11 cellular contexts compared by ENCODE assay signal in genomic region chrX:65689377-65689776, GRCh38. TPM values are rescaled to one million over a fixed set of nuclear protein-coding genes. Genes with fewer than 3 reads are reported as not detected.
DNase-seq lines count a peak whose midpoint lies in the region; ATAC-seq and TF ChIP-seq lines count a peak whose summit lies in the region.
"Had no signal": no experiment of that assay in that cellular context is flagged by ENCODE, and none has a peak within 500 bp of the region (broad histone marks: within the 10 kb centered on the region; RNA-seq: fewer than 3 reads in every experiment).

No MANE protein-coding gene starts in this region.

- intact Hi-C loops in activated CD4-positive, alpha-beta memory T cell treated with anti-CD3 and anti-CD28 coated beads for 36 hours (cut with micrococcal nuclease) = no loop called here

- H3K4me3 ChIP-seq in right atrium auricular region = no peak overlapping the region
- H3K4me3 ChIP-seq: prostate gland had no signal

- peaks cover 6 to 18% of the 10 kb centered on the region in 2 donors for H3K36me3 Mint-ChIP-seq in activated T-cell treated with anti-CD3 and anti-CD28 coated beads, Interleukin-2, amount 50 U/mL, for 72 hours (ENCODE audit: insufficient read depth in 2 of 2)
- H3K36me3 Mint-ChIP-seq in activated CD4-positive, alpha-beta memory T cell treated with anti-CD3 and anti-CD28 coated beads for 36 hours = peaks cover 18% of the 10 kb centered on the region
- peaks cover 34 to 41% of the 10 kb centered on the region in 2 donors for H3K36me3 Mint-ChIP-seq in stimulated activated naive B cell treated with anti-CD40 and anti-IgM and Interleukin-4, amounts not matched to agents 10 μg/mL and 1 μg/mL and 100 μg/mL, for 72 hours

- H3K27ac Mint-ChIP-seq in activated T-cell treated with anti-CD3 and anti-CD28 coated beads, Interleukin-2, amount 50 U/mL, for 72 hours = peak overlapping the region; percentile 97
- peak overlapping the region; percentile 76 for H3K27ac Mint-ChIP-seq in activated CD4-positive, alpha-beta memory T cell treated with anti-CD3 and anti-CD28 coated beads for 36 hours
- peak overlapping the region; percentile 65 for H3K27ac Mint-ChIP-seq in stimulated activated naive B cell treated with anti-CD40 and anti-IgM and Interleukin-4, amounts not matched to agents 10 μg/mL and 1 μg/mL and 100 μg/mL, for 72 hours
- H3K27ac Mint-ChIP-seq: H9 had no signal

- no peaks in the 10 kb centered on the region for H3K27me3 Mint-ChIP-seq in activated T-cell treated with anti-CD3 and anti-CD28 coated beads, Interleukin-2, amount 50 U/mL, for 72 hours (ENCODE audit: low read depth)
- H3K27me3 Mint-ChIP-seq in activated CD4-positive, alpha-beta memory T cell treated with anti-CD3 and anti-CD28 coated beads for 36 hours = no peaks in the 10 kb centered on the region
- H3K27me3 Mint-ChIP-seq in stimulated activated naive B cell treated with anti-CD40 and anti-IgM and Interleukin-4, amounts not matched to agents 10 μg/mL and 1 μg/mL and 100 μg/mL, for 72 hours = peaks cover 0 to 3% of the 10 kb centered on the region in 2 donors

- H3K9me3 Mint-ChIP-seq in activated T-cell treated with anti-CD3 and anti-CD28 coated beads, Interleukin-2, amount 50 U/mL, for 72 hours = peaks cover 0 to 2% of the 10 kb centered on the region in 2 donors
- no peaks in the 10 kb centered on the region for H3K9me3 Mint-ChIP-seq in activated CD4-positive, alpha-beta memory T cell treated with anti-CD3 and anti-CD28 coated beads for 36 hours
- no peaks in the 10 kb centered on the region for H3K9me3 Mint-ChIP-seq in stimulated activated naive B cell treated with anti-CD40 and anti-IgM and Interleukin-4, amounts not matched to agents 10 μg/mL and 1 μg/mL and 100 μg/mL, for 72 hours

- no peak for ATAC-seq in activated T-cell treated with anti-CD3 and anti-CD28 coated beads, Interleukin-2, amount 50 U/mL, for 72 hours (replicated peaks in 1 of 2)
- no peak for ATAC-seq in stimulated activated naive B cell treated with anti-CD40 and anti-IgM and Interleukin-4, amounts not matched to agents 10 μg/mL and 1 μg/mL and 100 μg/mL, for 72 hours (replicated peaks)
- no peak for ATAC-seq in HG02763 (IDR thresholded peaks at IDR 0.05; ENCODE audit: unreplicated experiment)
- no peak for ATAC-seq in GM18867 (IDR thresholded peaks at IDR 0.05; ENCODE audit: unreplicated experiment)

- CTCF ChIA-PET in activated CD4-positive, alpha-beta memory T cell treated with anti-CD3 and anti-CD28 coated beads for 36 hours (lab: Charles Lee) = interaction anchor here (1.5 kb wide), 1 partner anchor 12 kb away, joined by 3 read pairs; no protein-coding TSS in a partner anchor

- no peaks in the 10 kb centered on the region for H3K36me3 ChIP-seq in right atrium auricular region
- H3K36me3 ChIP-seq: prostate gland had no signal

- H3K27ac ChIP-seq in right atrium auricular region = peak overlapping the region; percentile 5 to 74
- H3K27ac ChIP-seq: prostate gland had no signal

- H3K4me1 Mint-ChIP-seq in activated T-cell treated with anti-CD3 and anti-CD28 coated beads, Interleukin-2, amount 50 U/mL, for 72 hours (ENCODE audit: low read depth) = peaks cover 90% of the 10 kb centered on the region
- H3K4me1 Mint-ChIP-seq in activated CD4-positive, alpha-beta memory T cell treated with anti-CD3 and anti-CD28 coated beads for 36 hours (ENCODE audit: low read depth) = peaks cover 88% of the 10 kb centered on the region
- peaks cover 63 to 92% of the 10 kb centered on the region in 2 donors for H3K4me1 Mint-ChIP-seq in stimulated activated naive B cell treated with anti-CD40 and anti-IgM and Interleukin-4, amounts not matched to agents 10 μg/mL and 1 μg/mL and 100 μg/mL, for 72 hours

- H3K27me3 ChIP-seq in right atrium auricular region = no peaks in the 10 kb centered on the region

- no peak for DNase-seq in activated T-cell treated with anti-CD3 and anti-CD28 coated beads, Interleukin-2, amount 50 U/mL, for 72 hours
- DNase-seq in activated T-cell treated with anti-CD3 and anti-CD28 coated beads, Interleukin-2, amount 50 U/mL, for 1 hour = no peak
- no peak for DNase-seq in activated CD4-positive, alpha-beta memory T cell treated with anti-CD3 and anti-CD28 coated beads for 36 hours
- DNase-seq in right atrium auricular region (ENCODE audit: low spot score) = no peak
- DNase-seq in stimulated activated naive B cell treated with anti-CD40 and anti-IgM and Interleukin-4, amounts not matched to agents 10 μg/mL and 1 μg/mL and 100 μg/mL, for 72 hours = no peak
- no peak for DNase-seq in UCSD-AML1 (lab: John Stamatoyannopoulos, UW; ENCODE audit: unreplicated experiment)
- DNase-seq: GDM1, H9 had no signal

- TF ChIP-seq CTCF in right atrium auricular region (IDR thresholded peaks at IDR 0.05) = no peak

- peaks cover 0 to 83% of the 10 kb centered on the region in 2 donors for H3K4me1 ChIP-seq in right atrium auricular region
- H3K4me1 ChIP-seq: prostate gland had no signal

- H3K4me3 Mint-ChIP-seq in activated T-cell treated with anti-CD3 and anti-CD28 coated beads, Interleukin-2, amount 50 U/mL, for 72 hours = peak overlapping the region in 1 of 2 donors; percentile 49
- no peak overlapping the region for H3K4me3 Mint-ChIP-seq in activated CD4-positive, alpha-beta memory T cell treated with anti-CD3 and anti-CD28 coated beads for 36 hours
- peak overlapping the region; percentile 7 to 48 for H3K4me3 Mint-ChIP-seq in stimulated activated naive B cell treated with anti-CD40 and anti-IgM and Interleukin-4, amounts not matched to agents 10 μg/mL and 1 μg/mL and 100 μg/mL, for 72 hours
- H3K4me3 Mint-ChIP-seq: H9 had no signal

- H3K9me3 ChIP-seq in right atrium auricular region = no peaks in the 10 kb centered on the region
- H3K9me3 ChIP-seq: prostate gland had no signal

- POLR2A ChIA-PET in activated CD4-positive, alpha-beta memory T cell treated with anti-CD3 and anti-CD28 coated beads for 36 hours (lab: Charles Lee) = interaction anchor here (1.1 to 1.4 kb wide), 2 partner anchors 11 to 20 kb away, joined by 3 to 4 read pairs; no protein-coding TSS in a partner anchor

RNA-seq across cellular contexts. Expression of gene MSN, which starts 21.9 kb away (rescaled TPM):
- 100 to 1,000 TPM; 281 to 298 TPM for total RNA-seq in activated T-cell treated with anti-CD3 and anti-CD28 coated beads, Interleukin-2, amount 50 U/mL, for 72 hours
- 100 to 1,000 TPM; 494 to 502 TPM for total RNA-seq in activated CD4-positive, alpha-beta memory T cell treated with anti-CD3 and anti-CD28 coated beads for 36 hours
- total RNA-seq in right atrium auricular region = 100 to 1,000 TPM; 125 to 256 TPM
